In genomic region chr1:66147226-66147625, GRCh38 we compare ENCODE assay signal across 2 cellular contexts.
TF ChIP-seq lines count a peak whose summit lies in the region.

No MANE protein-coding gene starts in this region.

TF ChIP-seq in GM23338, 12 proteins besides CTCF, POLR2A, EP300 and RAD21 (continued from another document):
- no peak for TF ChIP-seq ZNF462 (CRISPR knock-in tag; IDR thresholded peaks at IDR 0.05)
- TF ChIP-seq, protein P1, sequence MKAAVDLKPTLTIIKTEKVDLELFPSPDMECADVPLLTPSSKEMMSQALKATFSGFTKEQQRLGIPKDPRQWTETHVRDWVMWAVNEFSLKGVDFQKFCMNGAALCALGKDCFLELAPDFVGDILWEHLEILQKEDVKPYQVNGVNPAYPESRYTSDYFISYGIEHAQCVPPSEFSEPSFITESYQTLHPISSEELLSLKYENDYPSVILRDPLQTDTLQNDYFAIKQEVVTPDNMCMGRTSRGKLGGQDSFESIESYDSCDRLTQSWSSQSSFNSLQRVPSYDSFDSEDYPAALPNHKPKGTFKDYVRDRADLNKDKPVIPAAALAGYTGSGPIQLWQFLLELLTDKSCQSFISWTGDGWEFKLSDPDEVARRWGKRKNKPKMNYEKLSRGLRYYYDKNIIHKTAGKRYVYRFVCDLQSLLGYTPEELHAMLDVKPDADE (IDR thresholded peaks at IDR 0.05) = no peak
- no peak for TF ChIP-seq STAT1 (IDR thresholded peaks at IDR 0.05; ENCODE audit: unreplicated experiment)
- TF ChIP-seq, protein P2, sequence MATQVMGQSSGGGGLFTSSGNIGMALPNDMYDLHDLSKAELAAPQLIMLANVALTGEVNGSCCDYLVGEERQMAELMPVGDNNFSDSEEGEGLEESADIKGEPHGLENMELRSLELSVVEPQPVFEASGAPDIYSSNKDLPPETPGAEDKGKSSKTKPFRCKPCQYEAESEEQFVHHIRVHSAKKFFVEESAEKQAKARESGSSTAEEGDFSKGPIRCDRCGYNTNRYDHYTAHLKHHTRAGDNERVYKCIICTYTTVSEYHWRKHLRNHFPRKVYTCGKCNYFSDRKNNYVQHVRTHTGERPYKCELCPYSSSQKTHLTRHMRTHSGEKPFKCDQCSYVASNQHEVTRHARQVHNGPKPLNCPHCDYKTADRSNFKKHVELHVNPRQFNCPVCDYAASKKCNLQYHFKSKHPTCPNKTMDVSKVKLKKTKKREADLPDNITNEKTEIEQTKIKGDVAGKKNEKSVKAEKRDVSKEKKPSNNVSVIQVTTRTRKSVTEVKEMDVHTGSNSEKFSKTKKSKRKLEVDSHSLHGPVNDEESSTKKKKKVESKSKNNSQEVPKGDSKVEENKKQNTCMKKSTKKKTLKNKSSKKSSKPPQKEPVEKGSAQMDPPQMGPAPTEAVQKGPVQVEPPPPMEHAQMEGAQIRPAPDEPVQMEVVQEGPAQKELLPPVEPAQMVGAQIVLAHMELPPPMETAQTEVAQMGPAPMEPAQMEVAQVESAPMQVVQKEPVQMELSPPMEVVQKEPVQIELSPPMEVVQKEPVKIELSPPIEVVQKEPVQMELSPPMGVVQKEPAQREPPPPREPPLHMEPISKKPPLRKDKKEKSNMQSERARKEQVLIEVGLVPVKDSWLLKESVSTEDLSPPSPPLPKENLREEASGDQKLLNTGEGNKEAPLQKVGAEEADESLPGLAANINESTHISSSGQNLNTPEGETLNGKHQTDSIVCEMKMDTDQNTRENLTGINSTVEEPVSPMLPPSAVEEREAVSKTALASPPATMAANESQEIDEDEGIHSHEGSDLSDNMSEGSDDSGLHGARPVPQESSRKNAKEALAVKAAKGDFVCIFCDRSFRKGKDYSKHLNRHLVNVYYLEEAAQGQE (IDR thresholded peaks at IDR 0.05; ENCODE audit: unreplicated experiment) = no peak
- TF ChIP-seq EZH2phosphoT487 (IDR thresholded peaks at IDR 0.05; ENCODE audit: unreplicated experiment) = no peak
- TF ChIP-seq CREB1 (CRISPR knock-in tag; IDR thresholded peaks at IDR 0.05; ENCODE audit: low read depth) = no peak
- no peak for TF ChIP-seq NANOG (IDR thresholded peaks at IDR 0.05; ENCODE audit: borderline replicate concordance)
- TF ChIP-seq POLR2AphosphoS5 (IDR thresholded peaks at IDR 0.05; ENCODE audit: low read depth) = no peak
- no peak for TF ChIP-seq ZNF331 (CRISPR knock-in tag; IDR thresholded peaks at IDR 0.05; ENCODE audit: low read depth)
- TF ChIP-seq EZH2 (IDR thresholded peaks at IDR 0.05; ENCODE audit: low read depth, unreplicated experiment) = no peak
TF ChIP-seq in GM23338: peak in this region for 0.

TF ChIP-seq in HepG2, 621 proteins besides CTCF, POLR2A, EP300 and RAD21 (continued from another document):
- TF ChIP-seq RARA (CRISPR knock-in tag; IDR thresholded peaks at IDR 0.05) (peak; percentile 43; the same call in 1 of the 2 replicates), ZNF17 (CRISPR knock-in tag; IDR thresholded peaks at IDR 0.05) (no peak), ZNF441 (CRISPR knock-in tag; IDR thresholded peaks at IDR 0.05; ENCODE audit: borderline replicate concordance) (no peak), KDM3A (CRISPR knock-in tag; IDR thresholded peaks at IDR 0.05; ENCODE audit: low read depth) (no peak), U2AF1 (optimal IDR thresholded peaks at IDR 0.05; ENCODE audit: low read depth, low read length) (no peak), ATF7 (IDR thresholded peaks at IDR 0.05) (no peak), ATF7 (CRISPR knock-in tag; IDR thresholded peaks at IDR 0.05) (no peak), TFE3 (CRISPR knock-in tag; IDR thresholded peaks at IDR 0.05) (0 out of 2 replicates have a peak, but pooled peaks have one; percentile 24), SIX1 (CRISPR knock-in tag; IDR thresholded peaks at IDR 0.05; ENCODE audit: borderline replicate concordance) (no peak), SRF (IDR thresholded peaks at IDR 0.05; ENCODE audit: low read depth, low read length) (no peak), MXD4 (CRISPR knock-in tag; IDR thresholded peaks at IDR 0.05) (no peak), SOX13 (IDR thresholded peaks at IDR 0.05) (no peak), SOX13 (CRISPR knock-in tag; conservative IDR thresholded peaks at IDR 0.05 in 1 of 2, IDR thresholded peaks at IDR 0.05 in 1 of 2) (0 out of 4 replicates have a peak, but pooled peaks of 1 of the 2 experiments have one; percentile 9), SALL1 (CRISPR knock-in tag; IDR thresholded peaks at IDR 0.05) (peak; percentile 31; the same call in 1 of the 2 replicates), JUN (CRISPR knock-in tag; IDR thresholded peaks at IDR 0.05) (no peak), YEATS4 (CRISPR knock-in tag; IDR thresholded peaks at IDR 0.05; ENCODE audit: borderline replicate concordance) (no peak), BHLHE40 (IDR thresholded peaks at IDR 0.05; ENCODE audit: low read length) (0 out of 2 replicates have a peak, but pooled peaks have one; percentile 34), FOXA3 (CRISPR knock-in tag; IDR thresholded peaks at IDR 0.05) (0 out of 2 replicates have a peak, but pooled peaks have one; percentile 20), FOSL2 (CRISPR knock-in tag; IDR thresholded peaks at IDR 0.05) (peak; percentile 86), HNF4A (CRISPR knock-in tag; IDR thresholded peaks at IDR 0.05) (peak; percentile 51), FOSL1 (CRISPR knock-in tag; IDR thresholded peaks at IDR 0.05; ENCODE audit: borderline replicate concordance) (peak; percentile 22; the same call in 1 of the 2 replicates), CBX2 (IDR thresholded peaks at IDR 0.05; ENCODE audit: low read depth, low read length) (no peak), CBX2 (CRISPR knock-in tag; IDR thresholded peaks at IDR 0.05; ENCODE audit: low read depth) (no peak), MIXL1 (CRISPR knock-in tag; IDR thresholded peaks at IDR 0.05) (0 out of 2 replicates have a peak, but pooled peaks have one; percentile 18), DPF2 (CRISPR knock-in tag; IDR thresholded peaks at IDR 0.05; ENCODE audit: borderline replicate concordance, low read depth) (peak; percentile 30; the same call in 1 of the 2 replicates), CEBPB (IDR thresholded peaks at IDR 0.05; ENCODE audit: borderline replicate concordance, low read depth, low read length) (peak; percentile 42; the same call in 1 of the 2 replicates), NFIB (CRISPR knock-in tag; IDR thresholded peaks at IDR 0.05; ENCODE audit: borderline replicate concordance) (no peak), ZMAT3 (CRISPR knock-in tag; conservative IDR thresholded peaks at IDR 0.05) (no peak)
- TF ChIP-seq, protein P3, sequence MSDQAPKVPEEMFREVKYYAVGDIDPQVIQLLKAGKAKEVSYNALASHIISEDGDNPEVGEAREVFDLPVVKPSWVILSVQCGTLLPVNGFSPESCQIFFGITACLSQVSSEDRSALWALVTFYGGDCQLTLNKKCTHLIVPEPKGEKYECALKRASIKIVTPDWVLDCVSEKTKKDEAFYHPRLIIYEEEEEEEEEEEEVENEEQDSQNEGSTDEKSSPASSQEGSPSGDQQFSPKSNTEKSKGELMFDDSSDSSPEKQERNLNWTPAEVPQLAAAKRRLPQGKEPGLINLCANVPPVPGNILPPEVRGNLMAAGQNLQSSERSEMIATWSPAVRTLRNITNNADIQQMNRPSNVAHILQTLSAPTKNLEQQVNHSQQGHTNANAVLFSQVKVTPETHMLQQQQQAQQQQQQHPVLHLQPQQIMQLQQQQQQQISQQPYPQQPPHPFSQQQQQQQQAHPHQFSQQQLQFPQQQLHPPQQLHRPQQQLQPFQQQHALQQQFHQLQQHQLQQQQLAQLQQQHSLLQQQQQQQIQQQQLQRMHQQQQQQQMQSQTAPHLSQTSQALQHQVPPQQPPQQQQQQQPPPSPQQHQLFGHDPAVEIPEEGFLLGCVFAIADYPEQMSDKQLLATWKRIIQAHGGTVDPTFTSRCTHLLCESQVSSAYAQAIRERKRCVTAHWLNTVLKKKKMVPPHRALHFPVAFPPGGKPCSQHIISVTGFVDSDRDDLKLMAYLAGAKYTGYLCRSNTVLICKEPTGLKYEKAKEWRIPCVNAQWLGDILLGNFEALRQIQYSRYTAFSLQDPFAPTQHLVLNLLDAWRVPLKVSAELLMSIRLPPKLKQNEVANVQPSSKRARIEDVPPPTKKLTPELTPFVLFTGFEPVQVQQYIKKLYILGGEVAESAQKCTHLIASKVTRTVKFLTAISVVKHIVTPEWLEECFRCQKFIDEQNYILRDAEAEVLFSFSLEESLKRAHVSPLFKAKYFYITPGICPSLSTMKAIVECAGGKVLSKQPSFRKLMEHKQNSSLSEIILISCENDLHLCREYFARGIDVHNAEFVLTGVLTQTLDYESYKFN (CRISPR knock-in tag; conservative IDR thresholded peaks at IDR 0.05) = peak; percentile 31; the same call in 1 of the 2 replicates
- TF ChIP-seq, protein P4, sequence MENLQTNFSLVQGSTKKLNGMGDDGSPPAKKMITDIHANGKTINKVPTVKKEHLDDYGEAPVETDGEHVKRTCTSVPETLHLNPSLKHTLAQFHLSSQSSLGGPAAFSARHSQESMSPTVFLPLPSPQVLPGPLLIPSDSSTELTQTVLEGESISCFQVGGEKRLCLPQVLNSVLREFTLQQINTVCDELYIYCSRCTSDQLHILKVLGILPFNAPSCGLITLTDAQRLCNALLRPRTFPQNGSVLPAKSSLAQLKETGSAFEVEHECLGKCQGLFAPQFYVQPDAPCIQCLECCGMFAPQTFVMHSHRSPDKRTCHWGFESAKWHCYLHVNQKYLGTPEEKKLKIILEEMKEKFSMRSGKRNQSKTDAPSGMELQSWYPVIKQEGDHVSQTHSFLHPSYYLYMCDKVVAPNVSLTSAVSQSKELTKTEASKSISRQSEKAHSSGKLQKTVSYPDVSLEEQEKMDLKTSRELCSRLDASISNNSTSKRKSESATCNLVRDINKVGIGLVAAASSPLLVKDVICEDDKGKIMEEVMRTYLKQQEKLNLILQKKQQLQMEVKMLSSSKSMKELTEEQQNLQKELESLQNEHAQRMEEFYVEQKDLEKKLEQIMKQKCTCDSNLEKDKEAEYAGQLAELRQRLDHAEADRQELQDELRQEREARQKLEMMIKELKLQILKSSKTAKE (CRISPR knock-in tag; IDR thresholded peaks at IDR 0.05; ENCODE audit: borderline replicate concordance) = no peak
- TF ChIP-seq, protein P5, sequence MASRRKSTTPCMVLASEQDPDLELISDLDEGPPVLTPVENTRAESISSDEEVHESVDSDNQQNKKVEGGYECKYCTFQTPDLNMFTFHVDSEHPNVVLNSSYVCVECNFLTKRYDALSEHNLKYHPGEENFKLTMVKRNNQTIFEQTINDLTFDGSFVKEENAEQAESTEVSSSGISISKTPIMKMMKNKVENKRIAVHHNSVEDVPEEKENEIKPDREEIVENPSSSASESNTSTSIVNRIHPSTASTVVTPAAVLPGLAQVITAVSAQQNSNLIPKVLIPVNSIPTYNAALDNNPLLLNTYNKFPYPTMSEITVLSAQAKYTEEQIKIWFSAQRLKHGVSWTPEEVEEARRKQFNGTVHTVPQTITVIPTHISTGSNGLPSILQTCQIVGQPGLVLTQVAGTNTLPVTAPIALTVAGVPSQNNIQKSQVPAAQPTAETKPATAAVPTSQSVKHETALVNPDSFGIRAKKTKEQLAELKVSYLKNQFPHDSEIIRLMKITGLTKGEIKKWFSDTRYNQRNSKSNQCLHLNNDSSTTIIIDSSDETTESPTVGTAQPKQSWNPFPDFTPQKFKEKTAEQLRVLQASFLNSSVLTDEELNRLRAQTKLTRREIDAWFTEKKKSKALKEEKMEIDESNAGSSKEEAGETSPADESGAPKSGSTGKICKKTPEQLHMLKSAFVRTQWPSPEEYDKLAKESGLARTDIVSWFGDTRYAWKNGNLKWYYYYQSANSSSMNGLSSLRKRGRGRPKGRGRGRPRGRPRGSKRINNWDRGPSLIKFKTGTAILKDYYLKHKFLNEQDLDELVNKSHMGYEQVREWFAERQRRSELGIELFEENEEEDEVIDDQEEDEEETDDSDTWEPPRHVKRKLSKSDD (CRISPR knock-in tag; IDR thresholded peaks at IDR 0.05; ENCODE audit: low read depth) = no peak
- TF ChIP-seq, protein P6, sequence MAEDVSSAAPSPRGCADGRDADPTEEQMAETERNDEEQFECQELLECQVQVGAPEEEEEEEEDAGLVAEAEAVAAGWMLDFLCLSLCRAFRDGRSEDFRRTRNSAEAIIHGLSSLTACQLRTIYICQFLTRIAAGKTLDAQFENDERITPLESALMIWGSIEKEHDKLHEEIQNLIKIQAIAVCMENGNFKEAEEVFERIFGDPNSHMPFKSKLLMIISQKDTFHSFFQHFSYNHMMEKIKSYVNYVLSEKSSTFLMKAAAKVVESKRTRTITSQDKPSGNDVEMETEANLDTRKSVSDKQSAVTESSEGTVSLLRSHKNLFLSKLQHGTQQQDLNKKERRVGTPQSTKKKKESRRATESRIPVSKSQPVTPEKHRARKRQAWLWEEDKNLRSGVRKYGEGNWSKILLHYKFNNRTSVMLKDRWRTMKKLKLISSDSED (CRISPR knock-in tag; IDR thresholded peaks at IDR 0.05) = no peak
